ENCODE assay signal across 32 cellular contexts in the genomic region with DNA sequence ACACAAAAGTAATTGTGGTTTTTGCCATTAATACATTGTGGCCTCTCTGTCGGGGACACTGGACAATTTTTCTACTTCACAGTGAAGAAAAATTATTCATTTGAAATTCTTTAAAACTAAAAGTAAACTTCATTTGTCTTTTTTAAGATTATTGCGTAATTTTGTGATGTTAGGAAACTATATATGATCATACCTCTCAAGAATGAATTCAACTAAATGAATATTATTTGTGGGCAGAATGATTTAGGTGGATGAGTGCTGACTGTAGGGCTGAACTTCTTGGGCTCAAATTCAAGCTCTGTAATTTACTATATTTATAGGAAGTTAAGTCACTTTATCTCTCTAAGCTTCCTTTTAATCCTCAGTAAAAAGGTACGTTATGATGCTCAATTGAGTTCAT.
DNase-seq lines count a peak whose midpoint lies in the region; ATAC-seq and TF ChIP-seq lines count a peak whose summit lies in the region.
"Had no signal": no experiment of that assay in that cellular context is flagged by ENCODE, and none has a peak within 500 bp of the region (broad histone marks: within the 10 kb centered on the region; RNA-seq: fewer than 3 reads in every experiment).

No MANE protein-coding gene starts in this region.

- no peaks in the 10 kb centered on the region for H3K27me3 ChIP-seq in HUES6 (ENCODE audit: control insufficient read depth, insufficient read depth, low read length)
- no peaks in the 10 kb centered on the region for H3K27me3 ChIP-seq in iPS-15b (ENCODE audit: control insufficient read depth, insufficient read depth, low read length)
- H3K27me3 ChIP-seq: esophagus squamous epithelium, upper lobe of right lung had no signal

- peaks cover 4% of the 10 kb centered on the region for H3K27me3 Mint-ChIP-seq in nephron progenitor cell (ENCODE audit: low read depth, poor library complexity)
- H3K27me3 Mint-ChIP-seq: activated naive CD8-positive, alpha-beta T cell treated with anti-CD3 and anti-CD28 coated beads, Interleukin-2, amount 10 ng/mL, durations not matched to agents 7 days and 5 days; CD4-positive, alpha-beta T cell; central memory CD8-positive, alpha-beta T cell; naive thymus-derived CD4-positive, alpha-beta T cell; T-helper 17 cell had no signal

- H3K9me3 ChIP-seq in HUES6 (ENCODE audit: control insufficient read depth, insufficient read depth, low read depth, low read length) (no peaks in the 10 kb centered on the region), iPS-15b (ENCODE audit: control insufficient read depth, insufficient read depth, low read length) (no peaks in the 10 kb centered on the region)
- H3K9me3 ChIP-seq: A549, esophagus squamous epithelium, lower lobe of right lung, psoas muscle, upper lobe of right lung had no signal

- no peak overlapping the region for H3K27ac Mint-ChIP-seq in nephron progenitor cell
- H3K27ac Mint-ChIP-seq: activated naive CD8-positive, alpha-beta T cell treated with anti-CD3 and anti-CD28 coated beads, Interleukin-2, amount 10 ng/mL, durations not matched to agents 7 days and 5 days; CD4-positive, alpha-beta T cell; naive thymus-derived CD4-positive, alpha-beta T cell; T-helper 17 cell had no signal

- no peak for ATAC-seq in GM18502 (IDR thresholded peaks at IDR 0.05; ENCODE audit: poor library complexity, unreplicated experiment)
- no peak for ATAC-seq in HG02981 (IDR thresholded peaks at IDR 0.05; ENCODE audit: unreplicated experiment)
- no peak for ATAC-seq in GM21529 (IDR thresholded peaks at IDR 0.05; ENCODE audit: unreplicated experiment)
- ATAC-seq: A549; lower lobe of right lung; naive thymus-derived CD4-positive, alpha-beta T cell; psoas muscle; Right ventricle myocardium inferior; SK-N-SH treated with all-trans-retinoic acid at 6 μM for 48 hours; T-helper 17 cell; upper lobe of right lung had no signal

- peak; percentile 10 for DNase-seq in AG10803 (ENCODE audit: low read depth)
- peak; percentile 26 for DNase-seq in dedifferentiated amniotic fluid mesenchymal stem cell (ENCODE audit: extremely low spot score)
- no peak for DNase-seq in nephron progenitor cell
- DNase-seq: activated CD4-positive, alpha-beta T cell treated with anti-CD3 and anti-CD28 coated beads, Interleukin-2, amount 50 U/mL, for 4 hours; activated gamma-delta T cell treated with Interleukin-2 at 50 U/mL for 16 hours; activated naive CD8-positive, alpha-beta T cell treated with anti-CD3 and anti-CD28 coated beads, Interleukin-2, amount 10 ng/mL, durations not matched to agents 7 days and 5 days; activated T-cell treated with anti-CD3 and anti-CD28 coated beads, Interleukin-2, amount 50 U/mL, for 48 hours; CD4-positive, alpha-beta T cell; dermis blood vessel endothelial cell; DMS79 treated with DMSO at 0.1 percent for 48 hours; esophagus squamous epithelium; glutamatergic neuron; Kasumi-1; lower lobe of right lung; MV-4-11; naive thymus-derived CD4-positive, alpha-beta T cell; NCI-H1436 treated with DMSO at 0.1 percent for 48 hours; nucleus accumbens; PC-9; psoas muscle; stimulated activated naive CD4-positive, alpha-beta T cell; T-helper 17 cell; upper lobe of right lung had no signal

- H3K9me3 Mint-ChIP-seq in nephron progenitor cell, result peaks cover 3% of the 10 kb centered on the region

- peaks cover 18% of the 10 kb centered on the region for H3K4me1 Mint-ChIP-seq in nephron progenitor cell
- H3K4me1 Mint-ChIP-seq: activated naive CD8-positive, alpha-beta T cell treated with anti-CD3 and anti-CD28 coated beads, Interleukin-2, amount 10 ng/mL, durations not matched to agents 7 days and 5 days; central memory CD8-positive, alpha-beta T cell; naive thymus-derived CD4-positive, alpha-beta T cell; T-helper 17 cell had no signal

- H3K4me1 ChIP-seq in HUES6 (ENCODE audit: control insufficient read depth, insufficient read depth, low read length), result peaks cover 24% of the 10 kb centered on the region; the same call in 1 of the 2 replicates
- H3K4me1 ChIP-seq in iPS-15b (ENCODE audit: control insufficient read depth, insufficient read depth, low read length), result peaks cover 27% of the 10 kb centered on the region
- H3K4me1 ChIP-seq: A549, lower lobe of right lung, psoas muscle, upper lobe of right lung had no signal

- TF ChIP-seq CTCF in AG10803 (conservative IDR thresholded peaks at IDR 0.05; ENCODE audit: low read length) (no peak), nephron progenitor cell (IDR thresholded peaks at IDR 0.05) (no peak)

- no peaks in the 10 kb centered on the region for H3K36me3 Mint-ChIP-seq in nephron progenitor cell (ENCODE audit: low read depth)
- H3K36me3 Mint-ChIP-seq: activated naive CD8-positive, alpha-beta T cell treated with anti-CD3 and anti-CD28 coated beads, Interleukin-2, amount 10 ng/mL, durations not matched to agents 7 days and 5 days; naive thymus-derived CD4-positive, alpha-beta T cell had no signal

- no peak overlapping the region for H3K4me3 Mint-ChIP-seq in nephron progenitor cell
- H3K4me3 Mint-ChIP-seq: activated naive CD8-positive, alpha-beta T cell treated with anti-CD3 and anti-CD28 coated beads, Interleukin-2, amount 10 ng/mL, durations not matched to agents 7 days and 5 days; CD4-positive, alpha-beta T cell; central memory CD8-positive, alpha-beta T cell; naive thymus-derived CD4-positive, alpha-beta T cell; T-helper 17 cell had no signal

- H3K36me3 ChIP-seq in HUES6 (ENCODE audit: control insufficient read depth, insufficient read depth, low read length) (no peaks in the 10 kb centered on the region), iPS-15b (ENCODE audit: control insufficient read depth, insufficient read depth, low read length) (no peaks in the 10 kb centered on the region)
- H3K36me3 ChIP-seq: esophagus squamous epithelium, lower lobe of right lung, upper lobe of right lung had no signal

- H3K27ac ChIP-seq in HUES6 (ENCODE audit: low read depth, low read length), result peak overlapping the region; percentile 83
- H3K27ac ChIP-seq: A549, esophagus squamous epithelium, lower lobe of right lung, PC-9, psoas muscle, upper lobe of right lung had no signal

- no peak overlapping the region for H3K4me3 ChIP-seq in AG10803 (ENCODE audit: low read length)
- peak overlapping the region; percentile 8 for H3K4me3 ChIP-seq in HUES6 (ENCODE audit: low read depth, low read length)
- H3K4me3 ChIP-seq in iPS-15b (ENCODE audit: low read depth, low read length), result peak overlapping the region; percentile 30
- H3K4me3 ChIP-seq: A549, esophagus squamous epithelium, lower lobe of right lung, PC-9, psoas muscle, upper lobe of right lung had no signal

- peak overlapping the region; percentile 38 for H3K9ac ChIP-seq in HUES6 (ENCODE audit: low read length)
- peak overlapping the region; percentile 4 for H3K9ac ChIP-seq in iPS-15b (ENCODE audit: low read depth, low read length)
